Comparison of ENCODE assay signal across 11 cellular contexts in genomic region chr11:133946541-133947297, GRCh38. TPM values are rescaled to one million over a fixed set of nuclear protein-coding genes. Genes with fewer than 3 reads are reported as not detected.
DNase-seq lines count a peak whose midpoint lies in the region; ATAC-seq, FAIRE-seq and TF ChIP-seq lines count a peak whose summit lies in the region.
"Had no signal": no experiment of that assay in that cellular context is flagged by ENCODE, and none has a peak within 500 bp of the region (broad histone marks: within the 10 kb centered on the region; RNA-seq: fewer than 3 reads in every experiment).

No MANE protein-coding gene starts in this region.

- H3K27ac Mint-ChIP-seq in activated CD8-positive, alpha-beta T cell treated with anti-CD3 and anti-CD28 coated beads, Interleukin-2, amount 10 ng/mL, durations not matched to agents 7 days and 5 days = peak overlapping the region; percentile 96

- POLR2A ChIA-PET in activated CD8-positive, alpha-beta T cell treated with anti-CD3 and anti-CD28 coated beads, Interleukin-2, amount 10 ng/mL, durations not matched to agents 7 days and 5 days (lab: Charles Lee) = interaction anchor here (1.0 to 1.2 kb wide), 3 partner anchors 8 to 88 kb away, joined by 3 to 5 read pairs (median 4); no protein-coding TSS in a partner anchor

- intact Hi-C loops in lower lobe of right lung (cut with DNase I) = no loop called here

- no peaks in the 10 kb centered on the region for H3K27me3 ChIP-seq in DND-41 (ENCODE audit: insufficient read depth, low read length, poor library complexity)
- peaks cover 39% of the 10 kb centered on the region for H3K27me3 ChIP-seq in lower lobe of right lung (ENCODE audit: low read depth)
- H3K27me3 ChIP-seq: SJSA1 had no signal

- no peak overlapping the region for H3K4me3 ChIP-seq in DND-41 (ENCODE audit: low read depth in 1 of 2, low read length in 2 of 2)
- peak overlapping the region; percentile 6 for H3K4me3 ChIP-seq in lower lobe of right lung
- H3K4me3 ChIP-seq: SJSA1 had no signal

- TF ChIP-seq POLR2A in H54 (IDR thresholded peaks at IDR 0.05; ENCODE audit: low read depth, low read length) = no peak

- no peak overlapping the region for H3K9ac ChIP-seq in DND-41 (ENCODE audit: low read depth, low read length)

- peak; percentile 18 for DNase-seq in DND-41
- DNase-seq in NCI-H1092 treated with DMSO at 0.1 percent for 48 hours (lab: John Stamatoyannopoulos, UW) = peak; percentile 82
- peak; percentile 67 for DNase-seq in activated CD8-positive, alpha-beta T cell treated with anti-CD3 and anti-CD28 coated beads, Interleukin-2, amount 10 ng/mL, durations not matched to agents 7 days and 5 days
- no peak for DNase-seq in lower lobe of right lung
- no peak for DNase-seq in H54 (ENCODE audit: insufficient read length, low spot score)
- no peak for DNase-seq in HPDE6-E6E7 (ENCODE audit: extremely low spot score)
- no peak for DNase-seq in kidney tubule cell (ENCODE audit: low spot score)

- H2AFZ ChIP-seq in DND-41 (ENCODE audit: low read depth, low read length) = no peak overlapping the region

- no peak overlapping the region for H3K4me2 ChIP-seq in DND-41 (ENCODE audit: insufficient read depth, low read length)

- H3K27ac ChIP-seq in DND-41 (ENCODE audit: low read length) = no peak overlapping the region
- H3K27ac ChIP-seq in lower lobe of right lung = no peak overlapping the region
- H3K27ac ChIP-seq: SJSA1 had no signal

- H3K4me3 Mint-ChIP-seq in activated CD8-positive, alpha-beta T cell treated with anti-CD3 and anti-CD28 coated beads, Interleukin-2, amount 10 ng/mL, durations not matched to agents 7 days and 5 days = peak overlapping the region; percentile 82

- peaks cover 21% of the 10 kb centered on the region for H3K36me3 ChIP-seq in DND-41 (ENCODE audit: insufficient read depth, low read length)
- no peaks in the 10 kb centered on the region for H3K36me3 ChIP-seq in lower lobe of right lung
- H3K36me3 ChIP-seq: SJSA1 had no signal

- peaks cover 57% of the 10 kb centered on the region for H3K4me1 ChIP-seq in DND-41 (ENCODE audit: insufficient read depth, low read length)
- peaks cover 19% of the 10 kb centered on the region for H3K4me1 ChIP-seq in lower lobe of right lung
- H3K4me1 ChIP-seq: SJSA1 had no signal

- no peak for TF ChIP-seq CTCF in DND-41 (IDR thresholded peaks at IDR 0.05; ENCODE audit: borderline replicate concordance, extremely low read depth, low read length, poor library complexity, severe bottlenecking)
- no peak for TF ChIP-seq CTCF in lower lobe of right lung (IDR thresholded peaks at IDR 0.05)

- ATAC-seq in DND-41 (ENCODE audit: insufficient read depth, low read depth) (peak; percentile 12; the same call in 2 of the 3 replicates), lower lobe of right lung (peak; percentile 15 to 31), HG03175 (IDR thresholded peaks at IDR 0.05; ENCODE audit: unreplicated experiment) (no peak)
- peak; percentile 6 for ATAC-seq in activated CD8-positive, alpha-beta T cell treated with anti-CD3 and anti-CD28 coated beads, Interleukin-2, amount 10 ng/mL, durations not matched to agents 7 days and 5 days

- H3K4me1 Mint-ChIP-seq in activated CD8-positive, alpha-beta T cell treated with anti-CD3 and anti-CD28 coated beads, Interleukin-2, amount 10 ng/mL, durations not matched to agents 7 days and 5 days (ENCODE audit: low read depth) = peaks cover 96% of the 10 kb centered on the region

- H3K9me3 Mint-ChIP-seq in activated CD8-positive, alpha-beta T cell treated with anti-CD3 and anti-CD28 coated beads, Interleukin-2, amount 10 ng/mL, durations not matched to agents 7 days and 5 days (ENCODE audit: insufficient read depth) = no peaks in the 10 kb centered on the region

- H3K79me2 ChIP-seq in DND-41 (ENCODE audit: insufficient read depth, low read length) = peaks cover 5% of the 10 kb centered on the region; the same call in 1 of the 2 replicates

- FAIRE-seq in H54 (lab: Jason Lieb, UNC) = no peak
- FAIRE-seq: bronchial epithelial cell, GM18507 had no signal

- CTCF ChIA-PET in activated CD8-positive, alpha-beta T cell treated with anti-CD3 and anti-CD28 coated beads, Interleukin-2, amount 10 ng/mL, durations not matched to agents 7 days and 5 days (lab: Charles Lee) = interaction anchor here (0.9 to 6.9 kb wide), 13 partner anchors 9 to 279 kb away, joined by 3 to 49 read pairs (median 6); partner anchors contain the start of genes IGSF9B and JAM3

- H3K27me3 Mint-ChIP-seq in activated CD8-positive, alpha-beta T cell treated with anti-CD3 and anti-CD28 coated beads, Interleukin-2, amount 10 ng/mL, durations not matched to agents 7 days and 5 days (ENCODE audit: low read depth) = no peaks in the 10 kb centered on the region

- peaks cover 46% of the 10 kb centered on the region for H3K36me3 Mint-ChIP-seq in activated CD8-positive, alpha-beta T cell treated with anti-CD3 and anti-CD28 coated beads, Interleukin-2, amount 10 ng/mL, durations not matched to agents 7 days and 5 days (ENCODE audit: low read depth)

- H4K20me1 ChIP-seq in DND-41 (ENCODE audit: insufficient read depth, low read length) = peaks cover 80% of the 10 kb centered on the region

- H3K9me3 ChIP-seq in DND-41 (ENCODE audit: insufficient read depth, low read length, severe bottlenecking) = no peaks in the 10 kb centered on the region
- no peaks in the 10 kb centered on the region for H3K9me3 ChIP-seq in lower lobe of right lung
- H3K9me3 ChIP-seq: SJSA1 had no signal

RNA-seq across cellular contexts. Expression of gene IGSF9B, which starts 10.0 kb away (rescaled TPM):
- total RNA-seq in activated CD8-positive, alpha-beta T cell treated with anti-CD3 and anti-CD28 coated beads, Interleukin-2, amount 10 ng/mL, durations not matched to agents 7 days and 5 days = 100 to 1,000 TPM in 1 of 2 experiments, 10 to 100 TPM in 1; 96.3 to 118 TPM
- 5.5 TPM for total RNA-seq in lower lobe of right lung
- total RNA-seq: SJSA1 had no signal

Comparison
In these comparisons a context has a peak if more than half of its experiments do, and no peak if none do; other contexts are left out.
1. DNase-seq: peak in DND-41 (single experiment), NCI-H1092 treated with DMSO at 0.1 percent for 48 hours (single experiment) and activated CD8-positive, alpha-beta T cell treated with anti-CD3 and anti-CD28 coated beads, Interleukin-2, amount 10 ng/mL, durations not matched to agents 7 days and 5 days (single experiment); none in lower lobe of right lung (single experiment), H54 (single experiment), HPDE6-E6E7 (single experiment) and kidney tubule cell (single experiment).
2. RNA of gene IGSF9B, which starts 10.0 kb away (total RNA-seq): 96.3 to 118 TPM in activated CD8-positive, alpha-beta T cell treated with anti-CD3 and anti-CD28 coated beads, Interleukin-2, amount 10 ng/mL, durations not matched to agents 7 days and 5 days; 5.5 TPM in lower lobe of right lung (single experiment); every median in the first group is over 10 times any median in the second.